Comparison of ENCODE assay signal across 1 cellular context in genomic region chr7:155213955-155214327, GRCh38.
TF ChIP-seq lines count a peak whose summit lies in the region.

No MANE protein-coding gene starts in this region.

TF ChIP-seq in HepG2, 621 proteins besides CTCF, POLR2A, EP300 and RAD21 (continued from another document):
- TF ChIP-seq, protein P1, sequence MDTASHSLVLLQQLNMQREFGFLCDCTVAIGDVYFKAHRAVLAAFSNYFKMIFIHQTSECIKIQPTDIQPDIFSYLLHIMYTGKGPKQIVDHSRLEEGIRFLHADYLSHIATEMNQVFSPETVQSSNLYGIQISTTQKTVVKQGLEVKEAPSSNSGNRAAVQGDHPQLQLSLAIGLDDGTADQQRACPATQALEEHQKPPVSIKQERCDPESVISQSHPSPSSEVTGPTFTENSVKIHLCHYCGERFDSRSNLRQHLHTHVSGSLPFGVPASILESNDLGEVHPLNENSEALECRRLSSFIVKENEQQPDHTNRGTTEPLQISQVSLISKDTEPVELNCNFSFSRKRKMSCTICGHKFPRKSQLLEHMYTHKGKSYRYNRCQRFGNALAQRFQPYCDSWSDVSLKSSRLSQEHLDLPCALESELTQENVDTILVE (CRISPR knock-in tag; IDR thresholded peaks at IDR 0.05) = no peak
- TF ChIP-seq ZNF773 (CRISPR knock-in tag; IDR thresholded peaks at IDR 0.05; ENCODE audit: borderline replicate concordance) (no peak), GATAD1 (CRISPR knock-in tag; IDR thresholded peaks at IDR 0.05) (no peak), PHB2 (IDR thresholded peaks at IDR 0.05; ENCODE audit: partially characterized antibody) (no peak), IKZF1 (IDR thresholded peaks at IDR 0.05) (no peak), ZFYVE20 (CRISPR knock-in tag; IDR thresholded peaks at IDR 0.05; ENCODE audit: borderline replicate concordance, low read depth) (no peak), TMF1 (CRISPR knock-in tag; IDR thresholded peaks at IDR 0.05; ENCODE audit: low read depth) (no peak), MYNN (CRISPR knock-in tag; IDR thresholded peaks at IDR 0.05; ENCODE audit: low read depth) (no peak), CBFB (CRISPR knock-in tag; IDR thresholded peaks at IDR 0.05) (no peak), CHCHD3 (CRISPR knock-in tag; IDR thresholded peaks at IDR 0.05) (no peak)
